ENCODE assay signal across 25 cellular contexts in genomic region chr3:183807881-183808280, GRCh38. TPM values are rescaled to one million over a fixed set of nuclear protein-coding genes. Genes with fewer than 3 reads are reported as not detected.
"Had no signal": no experiment of that assay in that cellular context is flagged by ENCODE, and none has a peak within 500 bp of the region (broad histone marks: within the 10 kb centered on the region; RNA-seq: fewer than 3 reads in every experiment).

No MANE protein-coding gene starts in this region.

- H3K27me3 ChIP-seq: adrenal gland, breast epithelium, Peyer's patch, SJSA1 had no signal

- H3K4me1 ChIP-seq: breast epithelium, Peyer's patch, SJSA1 had no signal

- DNase-seq: activated CD4-positive, alpha-beta memory T cell treated with anti-CD3 and anti-CD28 coated beads, Interleukin-2, amount 10 ng/mL, durations not matched to agents 7 days and 5 days; activated CD4-positive, alpha-beta T cell treated with anti-CD3 and anti-CD28 coated beads, Interleukin-2, amount 50 U/mL, for 1 hour; activated CD4-positive, CD25-positive, alpha-beta regulatory T cell; activated naive CD4-positive, alpha-beta T cell treated with anti-CD3 and anti-CD28 coated beads, Interleukin-2, amount 50 U/mL, for 16 hours; activated naive CD8-positive, alpha-beta T cell treated with anti-CD3 and anti-CD28 coated beads, Interleukin-2, amount 10 ng/mL, durations not matched to agents 7 days and 5 days; activated T-cell treated with anti-CD3 and anti-CD28 coated beads for 4 hours; activated T-cell treated with anti-CD3 and anti-CD28 coated beads, Interleukin-2, amount 50 U/mL, for 72 hours; adrenal gland; IMR-90; Kasumi-1; KBM-7; NCI-H1105 treated with DMSO at 0.1 percent for 48 hours; NCI-H1436 treated with DMSO at 0.1 percent for 48 hours; NCI-H2227 treated with DMSO at 0.1 percent for 48 hours; NCI-H446 treated with DMSO at 0.1 percent for 48 hours; NCI-H526; SW 1271; T-helper 9 cell had no signal

- ATAC-seq: activated T-cell treated with anti-CD3 and anti-CD28 coated beads, Interleukin-2, amount 50 U/mL, for 72 hours; SK-N-SH treated with all-trans-retinoic acid at 6 μM for 48 hours had no signal

- H3K27ac Mint-ChIP-seq: activated CD4-positive, alpha-beta memory T cell treated with anti-CD3 and anti-CD28 coated beads, Interleukin-2, amount 10 ng/mL, durations not matched to agents 7 days and 5 days; activated naive CD8-positive, alpha-beta T cell treated with anti-CD3 and anti-CD28 coated beads, Interleukin-2, amount 10 ng/mL, durations not matched to agents 7 days and 5 days; activated T-cell treated with anti-CD3 and anti-CD28 coated beads, Interleukin-2, amount 50 U/mL, for 72 hours had no signal

- H3K27me3 Mint-ChIP-seq: activated CD4-positive, alpha-beta memory T cell treated with anti-CD3 and anti-CD28 coated beads, Interleukin-2, amount 10 ng/mL, durations not matched to agents 7 days and 5 days; activated naive CD8-positive, alpha-beta T cell treated with anti-CD3 and anti-CD28 coated beads, Interleukin-2, amount 10 ng/mL, durations not matched to agents 7 days and 5 days; central memory CD8-positive, alpha-beta T cell had no signal

- H3K27ac ChIP-seq: adrenal gland, breast epithelium, Peyer's patch, RWPE1, SJSA1 had no signal

- H3K4me1 Mint-ChIP-seq: activated CD4-positive, alpha-beta memory T cell treated with anti-CD3 and anti-CD28 coated beads, Interleukin-2, amount 10 ng/mL, durations not matched to agents 7 days and 5 days; activated naive CD8-positive, alpha-beta T cell treated with anti-CD3 and anti-CD28 coated beads, Interleukin-2, amount 10 ng/mL, durations not matched to agents 7 days and 5 days; central memory CD8-positive, alpha-beta T cell had no signal

- H3K4me3 ChIP-seq: adrenal gland, breast epithelium, Peyer's patch, SJSA1 had no signal

- H3K9me3 Mint-ChIP-seq: activated CD4-positive, alpha-beta memory T cell treated with anti-CD3 and anti-CD28 coated beads, Interleukin-2, amount 10 ng/mL, durations not matched to agents 7 days and 5 days; activated naive CD8-positive, alpha-beta T cell treated with anti-CD3 and anti-CD28 coated beads, Interleukin-2, amount 10 ng/mL, durations not matched to agents 7 days and 5 days; activated T-cell treated with anti-CD3 and anti-CD28 coated beads, Interleukin-2, amount 50 U/mL, for 72 hours; central memory CD8-positive, alpha-beta T cell had no signal

- H3K4me3 Mint-ChIP-seq: activated CD4-positive, alpha-beta memory T cell treated with anti-CD3 and anti-CD28 coated beads, Interleukin-2, amount 10 ng/mL, durations not matched to agents 7 days and 5 days; activated naive CD8-positive, alpha-beta T cell treated with anti-CD3 and anti-CD28 coated beads, Interleukin-2, amount 10 ng/mL, durations not matched to agents 7 days and 5 days; activated T-cell treated with anti-CD3 and anti-CD28 coated beads, Interleukin-2, amount 50 U/mL, for 72 hours; central memory CD8-positive, alpha-beta T cell had no signal

- H3K9me3 ChIP-seq: adrenal gland, breast epithelium, Peyer's patch, SJSA1 had no signal

RNA-seq across cellular contexts. Expression of gene MAP6D1, which starts 17.5 kb away (rescaled TPM):
- polyA plus RNA-seq: aorta had no signal
